15 cellular contexts compared by ENCODE assay signal in the genomic region with DNA sequence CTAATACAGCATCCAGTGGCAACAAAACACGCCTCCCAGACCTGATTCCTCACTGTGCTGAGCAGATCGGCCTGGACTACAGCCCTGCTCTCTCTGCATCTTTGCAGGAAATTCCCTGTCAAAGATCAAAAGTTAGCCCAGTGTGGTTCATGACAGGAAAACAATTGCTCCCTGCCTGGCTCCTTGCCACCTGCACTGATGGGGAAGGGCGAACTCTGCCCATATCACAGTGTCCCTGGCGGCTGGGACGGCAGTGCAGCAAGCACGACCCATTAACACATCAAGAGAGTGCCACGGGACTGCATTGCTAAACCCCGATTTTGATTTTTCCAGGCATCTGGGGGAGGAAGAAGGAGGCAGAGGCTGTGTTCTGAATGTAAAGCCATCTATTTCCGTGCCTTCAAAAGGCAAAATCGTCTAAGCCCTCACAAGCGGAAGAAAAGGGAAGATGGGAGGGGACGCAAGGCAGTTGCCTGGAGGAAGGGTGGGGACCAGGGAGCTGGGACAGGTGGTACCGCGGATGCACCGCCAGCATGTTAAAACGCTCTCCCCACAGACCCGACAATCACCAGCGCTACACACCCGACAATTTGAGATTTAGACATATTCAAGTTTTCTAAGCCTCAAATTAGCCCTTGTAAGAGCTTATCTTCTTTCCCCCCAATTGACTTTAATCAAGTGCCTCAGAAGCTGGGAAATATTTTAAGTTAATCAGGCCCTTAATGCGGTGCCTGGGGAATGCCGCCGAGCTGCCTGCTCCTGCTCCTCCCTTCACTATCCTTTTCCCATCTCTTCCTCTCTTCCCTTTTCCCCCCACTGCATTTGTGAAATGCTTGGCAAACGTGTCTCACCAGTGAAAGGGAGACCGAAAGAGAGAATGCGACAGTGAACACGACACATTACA.
DNase-seq lines count a peak whose midpoint lies in the region; ATAC-seq, FAIRE-seq and TF ChIP-seq lines count a peak whose summit lies in the region.
"Had no signal": no experiment of that assay in that cellular context is flagged by ENCODE, and none has a peak within 500 bp of the region (broad histone marks: within the 10 kb centered on the region; RNA-seq: fewer than 3 reads in every experiment).

No MANE protein-coding gene starts in this region.

- H3K18ac ChIP-seq in H1 (ENCODE audit: extremely low read depth, low read length), result no peak overlapping the region

- no peak overlapping the region for H3K4ac ChIP-seq in H1 (replicated peaks; ENCODE audit: insufficient read length, low read depth, low read length)

- no peak overlapping the region for H3K27ac Mint-ChIP-seq in stimulated activated naive CD8-positive, alpha-beta T cell treated with anti-CD3 and anti-CD28 coated beads, Interleukin-15, amount 100 ng/mL, for 72 hours

- H3K9me3 ChIP-seq in right atrium auricular region (no peaks in the 10 kb centered on the region), H1 (ENCODE audit: insufficient read depth in 2 of 2, low read depth in 1 of 2, low read length in 1 of 2) (no peaks in the 10 kb centered on the region), right lobe of liver (no peaks in the 10 kb centered on the region)
- H3K9me3 ChIP-seq: A549, stomach had no signal

- no peaks in the 10 kb centered on the region for H3K27me3 ChIP-seq in right atrium auricular region
- H3K27me3 ChIP-seq in H1 (replicated peaks in 1 of 4; ENCODE audit: control insufficient read depth in 3 of 4, extremely low read depth in 1 of 4, insufficient read depth in 3 of 4, low read length in 3 of 4), result peaks cover 0 to 2% (median 0%) of the 10 kb centered on the region in 4 experiments; a peak in 1 of 7 replicates
- H3K27me3 ChIP-seq in right lobe of liver, result no peaks in the 10 kb centered on the region

- H3K4me1 ChIP-seq in right atrium auricular region (peaks cover 0 to 16% of the 10 kb centered on the region in 2 donors), H1 (replicated peaks in 1 of 4; ENCODE audit: control insufficient read depth in 3 of 4, insufficient read depth in 4 of 4, low read length in 3 of 4) (peaks cover 0 to 5% (median 4%) of the 10 kb centered on the region in 4 experiments; a peak in 4 of 7 replicates), right lobe of liver (no peaks in the 10 kb centered on the region)
- H3K4me1 ChIP-seq: stomach had no signal

- H2BK120ac ChIP-seq in H1 (replicated peaks; ENCODE audit: low read depth, low read length), result no peak overlapping the region

- intact Hi-C loops in Right ventricle myocardium inferior (cut with DNase I) (no loop called here), right lobe of liver (cut with DNase I) (no loop called here)

- no peak overlapping the region for H2BK5ac ChIP-seq in H1 (ENCODE audit: low read depth, low read length)

- H3K4me2 ChIP-seq in H1 (ENCODE audit: insufficient read depth in 1 of 2, low read depth in 2 of 2, low read length in 2 of 2), result peak overlapping the region in 1 of 2 experiments; percentile 12; a peak in 2 of 4 replicates
- H3K4me2 ChIP-seq: A549, PC-9 had no signal

- H2BK20ac ChIP-seq in H1 (ENCODE audit: low read length), result no peak overlapping the region

- no peaks in the 10 kb centered on the region for H4K20me1 ChIP-seq in H1 (replicated peaks in 1 of 2; ENCODE audit: control insufficient read depth in 1 of 2, insufficient read depth in 2 of 2, low read length in 2 of 2)

- no peak overlapping the region for H3K9ac ChIP-seq in H1 (replicated peaks in 1 of 4; ENCODE audit: extremely low read depth in 1 of 4, low read depth in 3 of 4, low read length in 3 of 4)

- peak; percentile 68 for DNase-seq in Right ventricle myocardium inferior (ENCODE audit: missing footprints)
- DNase-seq in right atrium auricular region (ENCODE audit: low spot score), result no peak
- DNase-seq in H1 (ENCODE audit: low read depth in 1 of 2, low spot score in 2 of 2), result no peak
- DNase-seq in right lobe of liver, result peak; percentile 50 to 65 (median 54)
- DNase-seq in urothelium cell line (ENCODE audit: low spot score), result no peak
- no peak for DNase-seq in stimulated activated naive CD8-positive, alpha-beta T cell treated with anti-CD3 and anti-CD28 coated beads, Interleukin-15, amount 100 ng/mL, for 72 hours
- no peak for DNase-seq in inferior parietal cortex (ENCODE audit: extremely low spot score)
- DNase-seq: NCI-H187 treated with DMSO at 0.1 percent for 48 hours; PC-9; stimulated activated CD4-positive, alpha-beta T cell treated with anti-CD3 and anti-CD28 coated beads, Interleukin-4, amount 100 ng/mL, for 1 hour; stomach had no signal

- H3K4me3 ChIP-seq in right atrium auricular region (peak overlapping the region in 1 of 2 donors; percentile 18), H1 (ENCODE audit: extremely low read depth in 1 of 4, insufficient read depth in 2 of 4, low read depth in 3 of 4, low read length in 4 of 4) (no peak overlapping the region), right lobe of liver (no peak overlapping the region)
- H3K4me3 ChIP-seq: A549, PC-9, stomach had no signal

- H3K4me3 Mint-ChIP-seq in stimulated activated naive CD8-positive, alpha-beta T cell treated with anti-CD3 and anti-CD28 coated beads, Interleukin-15, amount 100 ng/mL, for 72 hours, result no peak overlapping the region

- TF ChIP-seq RAD21 in H1 (IDR thresholded peaks at IDR 0.05 in 1 of 2, conservative IDR thresholded peaks at IDR 0.05 in 1 of 2; ENCODE audit: low read depth in 2 of 2, low read length in 2 of 2), result peak in 1 of 2 experiments; percentile 26; a peak in 2 of 4 replicates

- no peak overlapping the region for H4K8ac ChIP-seq in H1 (ENCODE audit: extremely low read depth, insufficient read depth, low read length)

- TF ChIP-seq CTCF in right atrium auricular region (IDR thresholded peaks at IDR 0.05) (peak in 1 of 2 donors; percentile 43), H1 (IDR thresholded peaks at IDR 0.05; ENCODE audit: control extremely low read depth in 1 of 3, insufficient read depth in 1 of 3, low read depth in 1 of 3, low read length in 3 of 3) (peak in 2 of 3 experiments; percentile 51 to 54; a peak in 2 of 4 replicates), right lobe of liver (IDR thresholded peaks at IDR 0.05) (no peak)

- H4K5ac ChIP-seq in H1 (ENCODE audit: insufficient read length, low read depth, low read length), result no peak overlapping the region

- H3K14ac ChIP-seq in H1 (ENCODE audit: insufficient read length), result no peak overlapping the region

- peaks cover 58% of the 10 kb centered on the region for H3K27me3 Mint-ChIP-seq in stimulated activated naive CD8-positive, alpha-beta T cell treated with anti-CD3 and anti-CD28 coated beads, Interleukin-15, amount 100 ng/mL, for 72 hours

- H3K27ac ChIP-seq in right atrium auricular region (no peak overlapping the region), H1 (ENCODE audit: low read depth, low read length) (no peak overlapping the region), right lobe of liver (no peak overlapping the region)
- H3K27ac ChIP-seq: A549, PC-9, stomach had no signal

- no peak for TF ChIP-seq EP300 in H1 (IDR thresholded peaks at IDR 0.05; ENCODE audit: borderline replicate concordance in 1 of 2, low read depth in 2 of 2, low read length in 2 of 2)

- H3K9me3 Mint-ChIP-seq in stimulated activated naive CD8-positive, alpha-beta T cell treated with anti-CD3 and anti-CD28 coated beads, Interleukin-15, amount 100 ng/mL, for 72 hours, result no peaks in the 10 kb centered on the region

- no peak overlapping the region for H2AK5ac ChIP-seq in H1 (ENCODE audit: low read depth, low read length)

- 52% methylated on average over 26 of the region's 26 CpGs; no CpG with 5 or more reads in 1 of the 2 experiments for WGBS in H1 (ENCODE audit: extremely low coverage in 1 of 2, insufficient coverage in 1 of 2, insufficient read length in 1 of 2, insufficient replicate concordance in 2 of 2, low coverage in 1 of 2, low lambda C conversion rate in 2 of 2, missing lambda C conversion rate in 1 of 2), 2 experiments
- WGBS in right lobe of liver (ENCODE audit: insufficient coverage, low coverage, low lambda C conversion rate, missing lambda C conversion rate), result 22% methylated on average over 22 of the region's 26 CpGs

- no peak overlapping the region for H4K91ac ChIP-seq in H1 (replicated peaks; ENCODE audit: insufficient read length, low read length)

- H3K79me2 ChIP-seq in H1 (ENCODE audit: control insufficient read depth in 1 of 2, insufficient read depth in 2 of 2, low read length in 2 of 2), result no peaks in the 10 kb centered on the region

- H3K23ac ChIP-seq in H1 (ENCODE audit: insufficient read length), result no peak overlapping the region

- no peak overlapping the region; the same call in 1 of the 2 replicates for H2BK15ac ChIP-seq in H1 (ENCODE audit: low read length)

- TF ChIP-seq POLR2A in H1 (IDR thresholded peaks at IDR 0.05; ENCODE audit: control extremely low read depth in 1 of 2, low read depth in 2 of 2, low read length in 2 of 2), result no peak
- no peak for TF ChIP-seq POLR2A in right lobe of liver (IDR thresholded peaks at IDR 0.05)

- POLR2A ChIA-PET in H1 (lab: Charles Lee; ENCODE audit: partially characterized antibody), result no interaction called here

- no peaks in the 10 kb centered on the region for H3K79me1 ChIP-seq in H1 (ENCODE audit: low read depth, low read length)

- CTCF ChIA-PET in H1 (lab: Charles Lee; ENCODE audit: partially characterized antibody), result interaction anchor here (1.7 to 1.8 kb wide), 2 partner anchors 13 to 24 kb away, joined by 3 to 6 read pairs; no protein-coding TSS in a partner anchor

- H2BK12ac ChIP-seq in H1 (ENCODE audit: low read depth, low read length), result no peak overlapping the region

- no peaks in the 10 kb centered on the region for H3K4me1 Mint-ChIP-seq in stimulated activated naive CD8-positive, alpha-beta T cell treated with anti-CD3 and anti-CD28 coated beads, Interleukin-15, amount 100 ng/mL, for 72 hours

- 0 out of 2 replicates have a peak, but pooled peaks cover 2% of the 10 kb centered on the region for H3K23me2 ChIP-seq in H1 (ENCODE audit: low read depth, low read length)

- no peak for FAIRE-seq in H1 (lab: Jason Lieb, UNC)
- peak; percentile 42 for FAIRE-seq in urothelium cell line (lab: Jason Lieb, UNC)
- FAIRE-seq: A549, endometrium, GM18507 had no signal

- H3K36me3 ChIP-seq in right atrium auricular region, result no peaks in the 10 kb centered on the region
- no peaks in the 10 kb centered on the region for H3K36me3 ChIP-seq in H1 (ENCODE audit: control insufficient read depth in 2 of 4, insufficient read depth in 4 of 4, low read length in 3 of 4)
- no peaks in the 10 kb centered on the region for H3K36me3 ChIP-seq in right lobe of liver
- H3K36me3 ChIP-seq: stomach had no signal

- no peak overlapping the region for H3K56ac ChIP-seq in H1 (replicated peaks; ENCODE audit: insufficient read length, low read depth, low read length)

- no peak overlapping the region; the same call in 1 of the 2 replicates for H2AFZ ChIP-seq in H1 (ENCODE audit: low read length)
- H2AFZ ChIP-seq: PC-9 had no signal

- no peak for ATAC-seq in Right ventricle myocardium inferior
- ATAC-seq in right lobe of liver, result peak; percentile 47 to 85 (median 73)
- no peak for ATAC-seq in HG02884 (IDR thresholded peaks at IDR 0.05; ENCODE audit: unreplicated experiment)
- ATAC-seq in stimulated activated naive CD8-positive, alpha-beta T cell treated with anti-CD3 and anti-CD28 coated beads, Interleukin-15, amount 100 ng/mL, for 72 hours, result no peak
- ATAC-seq: A549 had no signal

TF ChIP-seq in H1, 55 proteins besides CTCF, POLR2A, EP300 and RAD21 (continues in another document):
- TF ChIP-seq RBBP5 (IDR thresholded peaks at IDR 0.05; ENCODE audit: borderline replicate concordance, low read depth, low read length), result no peak
- TF ChIP-seq TBP (IDR thresholded peaks at IDR 0.05; ENCODE audit: low read depth, low read length), result no peak

Comparison
In these comparisons a context has a peak if more than half of its experiments do, and no peak if none do; other contexts are left out.
1. DNase-seq: peak in Right ventricle myocardium inferior (single experiment) and right lobe of liver (3 of 3); none in right atrium auricular region (single experiment), H1 (0 of 2), urothelium cell line (single experiment), stimulated activated naive CD8-positive, alpha-beta T cell treated with anti-CD3 and anti-CD28 coated beads, Interleukin-15, amount 100 ng/mL, for 72 hours (0 of 2) and inferior parietal cortex (single experiment).
2. ATAC-seq: peak in right lobe of liver (4 of 4); none in Right ventricle myocardium inferior (single experiment), HG02884 (single experiment) and stimulated activated naive CD8-positive, alpha-beta T cell treated with anti-CD3 and anti-CD28 coated beads, Interleukin-15, amount 100 ng/mL, for 72 hours (single experiment).
3. CTCF ChIP-seq: peak in H1 (2 of 3); none in right lobe of liver (0 of 4).